11 cellular contexts compared by ENCODE assay signal in genomic region chr5:128736567-128736966, GRCh38.
DNase-seq lines count a peak whose midpoint lies in the region; ATAC-seq and TF ChIP-seq lines count a peak whose summit lies in the region.
"Had no signal": no experiment of that assay in that cellular context is flagged by ENCODE, and none has a peak within 500 bp of the region (broad histone marks: within the 10 kb centered on the region; RNA-seq: fewer than 3 reads in every experiment).

No MANE protein-coding gene starts in this region.

- no peaks in the 10 kb centered on the region for H3K9me2 ChIP-seq in GM23248 (ENCODE audit: insufficient read depth)

- WGBS in GM23248 (ENCODE audit: low coverage in 1 of 2, low lambda C conversion rate in 2 of 2, missing lambda C conversion rate in 2 of 2), 2 experiments = 20 to 38% methylated on average over 1 of the region's 1 CpG
- WGBS in thyroid gland, 2 donors = 87 to 88% methylated on average over 1 of the region's 1 CpG

- no peaks in the 10 kb centered on the region for H3F3A ChIP-seq in GM23248 (ENCODE audit: insufficient read depth)

- H3K36me3 ChIP-seq in GM23248 (ENCODE audit: low read depth) = no peaks in the 10 kb centered on the region
- H3K36me3 ChIP-seq in ascending aorta = no peaks in the 10 kb centered on the region
- no peaks in the 10 kb centered on the region for H3K36me3 ChIP-seq in thyroid gland
- H3K36me3 ChIP-seq: right lobe of liver had no signal

- peak; percentile 15 for DNase-seq in GM23248
- no peak for DNase-seq in ascending aorta (ENCODE audit: low spot score in 2 of 2)
- DNase-seq in foreskin keratinocyte = peak; percentile 28 to 51
- no peak for DNase-seq in omental fat pad (ENCODE audit: low spot score)
- DNase-seq in thyroid gland = no peak
- DNase-seq in NCI-H446 treated with DMSO at 0.1 percent for 48 hours (lab: John Stamatoyannopoulos, UW) = no peak
- DNase-seq: activated CD8-positive, alpha-beta T cell treated with anti-CD3 and anti-CD28 coated beads, Interleukin-2, amount 10 ng/mL, durations not matched to agents 7 days and 5 days; activated naive CD4-positive, alpha-beta T cell treated with anti-CD3 and anti-CD28 coated beads, Interleukin-2, amount 10 ng/mL, durations not matched to agents 7 days and 5 days; right lobe of liver had no signal

- ATAC-seq in foreskin keratinocyte (peak; percentile 73), omental fat pad (ENCODE audit: low FRiP score) (peak; percentile 48), HG03565 (IDR thresholded peaks at IDR 0.05; ENCODE audit: unreplicated experiment) (no peak), GM21576 (IDR thresholded peaks at IDR 0.05; ENCODE audit: unreplicated experiment) (no peak)
- ATAC-seq: activated CD8-positive, alpha-beta T cell treated with anti-CD3 and anti-CD28 coated beads, Interleukin-2, amount 10 ng/mL, durations not matched to agents 7 days and 5 days; right lobe of liver had no signal

- H3K4me3 ChIP-seq in GM23248 (no peak overlapping the region), ascending aorta (no peak overlapping the region), thyroid gland (replicated peaks in 1 of 3) (no peak overlapping the region)
- H3K4me3 ChIP-seq: right lobe of liver had no signal

- H3K79me2 ChIP-seq in GM23248 (ENCODE audit: insufficient read depth) = no peaks in the 10 kb centered on the region

- no peaks in the 10 kb centered on the region for H3K9me3 ChIP-seq in GM23248 (ENCODE audit: low read depth)
- H3K9me3 ChIP-seq in ascending aorta = no peaks in the 10 kb centered on the region
- H3K9me3 ChIP-seq in thyroid gland = no peaks in the 10 kb centered on the region
- H3K9me3 ChIP-seq: right lobe of liver had no signal

- H3K4me1 ChIP-seq in GM23248 (ENCODE audit: insufficient read depth) = 0 out of 2 replicates have a peak, but pooled peaks cover 4% of the 10 kb centered on the region
- H3K4me1 ChIP-seq in ascending aorta = no peaks in the 10 kb centered on the region
- peaks cover 9% of the 10 kb centered on the region for H3K4me1 ChIP-seq in foreskin keratinocyte
- no peaks in the 10 kb centered on the region for H3K4me1 ChIP-seq in thyroid gland
- H3K4me1 ChIP-seq: right lobe of liver had no signal

- H3K9ac ChIP-seq in GM23248 = no peak overlapping the region

- in situ Hi-C loops in GM23248 (cut with MboI) = no loop called here

- no peaks in the 10 kb centered on the region for H4K20me1 ChIP-seq in GM23248 (ENCODE audit: insufficient read depth)

- H2AFZ ChIP-seq in GM23248 = no peak overlapping the region

- TF ChIP-seq POLR2A in thyroid gland (IDR thresholded peaks at IDR 0.05) = no peak

- no peaks in the 10 kb centered on the region for H3K27me3 ChIP-seq in GM23248 (replicated peaks; ENCODE audit: insufficient read depth)
- H3K27me3 ChIP-seq in ascending aorta = no peaks in the 10 kb centered on the region
- no peaks in the 10 kb centered on the region for H3K27me3 ChIP-seq in foreskin keratinocyte
- no peaks in the 10 kb centered on the region for H3K27me3 ChIP-seq in thyroid gland
- H3K27me3 ChIP-seq: right lobe of liver had no signal

- no peak for TF ChIP-seq CTCF in ascending aorta (IDR thresholded peaks at IDR 0.05)
- no peak for TF ChIP-seq CTCF in foreskin keratinocyte (conservative IDR thresholded peaks at IDR 0.05)
- no peak for TF ChIP-seq CTCF in omental fat pad (IDR thresholded peaks at IDR 0.05)
- TF ChIP-seq CTCF in thyroid gland (IDR thresholded peaks at IDR 0.05) = no peak

- no peak overlapping the region for H3K4me2 ChIP-seq in GM23248 (ENCODE audit: unreplicated experiment)

- intact Hi-C loops in ascending aorta (cut with DNase I) = no loop called here
- intact Hi-C loops in thyroid gland (cut with DNase I) = no loop called here

- H3K27ac ChIP-seq in GM23248 = no peak overlapping the region
- H3K27ac ChIP-seq in ascending aorta = peak overlapping the region; percentile 30 to 38
- no peak overlapping the region for H3K27ac ChIP-seq in foreskin keratinocyte
- H3K27ac ChIP-seq in thyroid gland = no peak overlapping the region
- H3K27ac ChIP-seq: right lobe of liver had no signal

Comparison
In these comparisons a context has a peak if more than half of its experiments do, and no peak if none do; other contexts are left out.
1. DNase-seq: peak in GM23248 (single experiment) and foreskin keratinocyte (2 of 2); none in ascending aorta (0 of 2), omental fat pad (single experiment), thyroid gland (0 of 2) and NCI-H446 treated with DMSO at 0.1 percent for 48 hours (single experiment).
2. H3K27ac ChIP-seq: peak in ascending aorta (2 of 2); none in GM23248 (single experiment), foreskin keratinocyte (single experiment) and thyroid gland (0 of 3).
3. ATAC-seq: peak in foreskin keratinocyte (single experiment) and omental fat pad (single experiment); none in HG03565 (single experiment) and GM21576 (single experiment).